Comparison of ENCODE assay signal across 8 cellular contexts in genomic region chr17:57948555-57949420, GRCh38. TPM values are rescaled to one million over a fixed set of nuclear protein-coding genes. Genes with fewer than 3 reads are reported as not detected.
DNase-seq lines count a peak whose midpoint lies in the region; ATAC-seq and TF ChIP-seq lines count a peak whose summit lies in the region.

No MANE protein-coding gene starts in this region.

- DNase-seq in ELR (ENCODE audit: low read depth) = peak; percentile 99
- peak; percentile 59 for DNase-seq in NCI-H2196 (lab: John Stamatoyannopoulos, UW; ENCODE audit: unreplicated experiment)
- DNase-seq in cerebellar cortex (ENCODE audit: low spot score) = peak; percentile 78
- DNase-seq in mesothelial cell of epicardium (ENCODE audit: low spot score in 2 of 2, unreplicated experiment in 2 of 2) = no peak
- DNase-seq in stimulated activated naive CD4-positive, alpha-beta T cell treated with Interleukin-2 at 50 U/mL for 16 hours (lab: John Stamatoyannopoulos, UW) = no peak
- DNase-seq in cerebellum (ENCODE audit: low spot score) = no peak

- no peaks in the 10 kb centered on the region for H3K36me3 Mint-ChIP-seq in mesothelial cell of epicardium

- no peaks in the 10 kb centered on the region for H3K9me3 Mint-ChIP-seq in mesothelial cell of epicardium

- peak overlapping the region; percentile 99 for H3K27ac Mint-ChIP-seq in mesothelial cell of epicardium

- H3K4me3 Mint-ChIP-seq in mesothelial cell of epicardium = no peak overlapping the region

- ATAC-seq in HG03135 (IDR thresholded peaks at IDR 0.05; ENCODE audit: unreplicated experiment) (no peak), GM18517 (IDR thresholded peaks at IDR 0.05; ENCODE audit: unreplicated experiment) (no peak)

- TF ChIP-seq CTCF in mesothelial cell of epicardium (IDR thresholded peaks at IDR 0.05; ENCODE audit: unreplicated experiment) = no peak

- peaks cover 78% of the 10 kb centered on the region for H3K4me1 Mint-ChIP-seq in mesothelial cell of epicardium

- H3K27me3 Mint-ChIP-seq in mesothelial cell of epicardium (ENCODE audit: low read depth) = no peaks in the 10 kb centered on the region

RNA-seq across cellular contexts. Expression of gene CUEDC1, which starts 6.4 kb away (rescaled TPM):
- total RNA-seq in mesothelial cell of epicardium = 37.0 to 38.7 TPM (median 37.8 TPM) in 3 replicates
- total RNA-seq in cerebellum = 13.3 TPM

RNA-seq across cellular contexts. Expression of gene VEZF1, which starts 39.3 kb away (rescaled TPM):
- total RNA-seq in mesothelial cell of epicardium (80.6 to 84.9 TPM (median 82.5 TPM) in 3 replicates), cerebellum (64.8 TPM)

RNA-seq across cellular contexts. Expression of gene SRSF1, which starts 58.3 kb away (rescaled TPM):
- total RNA-seq in mesothelial cell of epicardium (258 to 267 TPM (median 264 TPM) in 3 replicates), cerebellum (310 TPM)

Comparison
In these comparisons a context has a peak if more than half of its experiments do, and no peak if none do; other contexts are left out.
1. DNase-seq: peak in ELR (single experiment), NCI-H2196 (single experiment) and cerebellar cortex (single experiment); none in mesothelial cell of epicardium (0 of 2), stimulated activated naive CD4-positive, alpha-beta T cell treated with Interleukin-2 at 50 U/mL for 16 hours (single experiment) and cerebellum (single experiment).